Comparison of ENCODE assay signal across 17 cellular contexts in the genomic region with DNA sequence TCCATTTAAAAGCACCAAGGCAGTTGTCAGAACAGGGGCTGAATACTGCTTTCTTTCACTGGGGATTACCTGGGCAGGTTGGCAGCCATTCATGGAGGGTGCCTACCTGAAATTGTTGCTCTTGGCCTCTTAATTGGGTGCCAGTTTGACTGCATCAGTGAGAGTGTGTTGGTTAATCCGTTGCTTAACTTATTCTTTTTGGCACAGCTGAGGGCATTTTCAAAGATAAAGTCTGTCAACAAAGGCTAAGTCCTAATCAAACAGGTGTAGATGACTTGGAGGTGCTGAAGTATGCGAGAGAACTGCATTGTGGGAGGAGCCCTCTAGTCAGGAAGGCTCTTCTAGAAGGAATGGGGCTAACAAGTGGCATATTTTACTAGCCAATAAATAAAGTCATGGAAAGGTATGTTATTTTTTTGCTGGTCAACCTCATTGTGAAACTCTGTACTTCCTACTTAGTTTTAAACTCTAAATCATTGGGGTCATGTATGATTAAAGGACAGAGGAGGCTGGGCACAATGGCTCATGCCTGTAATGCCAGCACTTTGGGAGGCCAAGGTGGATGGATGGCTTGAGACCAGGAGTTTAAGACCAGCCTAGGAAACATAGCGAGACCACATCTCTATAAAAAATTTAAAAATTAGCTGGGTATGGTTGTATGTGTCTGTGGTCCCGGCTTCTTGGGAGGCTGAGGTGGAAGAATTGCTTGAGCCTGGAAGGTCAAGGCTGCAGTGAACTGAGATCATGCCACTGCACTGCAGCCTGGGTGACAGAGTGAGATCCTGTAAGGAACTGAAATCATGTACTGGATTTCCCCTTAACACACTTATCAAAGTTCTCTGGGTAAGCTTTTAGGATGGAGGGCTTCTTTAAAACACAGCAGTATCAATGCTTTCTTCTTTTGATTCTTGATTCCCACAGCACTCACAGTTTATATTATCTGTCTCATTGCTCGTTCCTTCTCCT.
DNase-seq lines count a peak whose midpoint lies in the region; ATAC-seq lines count a peak whose summit lies in the region.
"Had no signal": no experiment of that assay in that cellular context is flagged by ENCODE, and none has a peak within 500 bp of the region (broad histone marks: within the 10 kb centered on the region; RNA-seq: fewer than 3 reads in every experiment).

No MANE protein-coding gene starts in this region.

- H3K27ac Mint-ChIP-seq in dendritic cell treated with granulocyte-macrophage colony-stimulating factor and Interleukin-4, amounts not matched to agents 40 ng/mL and 50 ng/mL, for 4 days = peak overlapping the region; percentile 29
- H3K27ac Mint-ChIP-seq: activated CD4-positive, alpha-beta memory T cell treated with anti-CD3 and anti-CD28 coated beads, Interleukin-2, amount 10 ng/mL, durations not matched to agents 7 days and 5 days had no signal

- peaks cover 22% of the 10 kb centered on the region for H3K9me3 Mint-ChIP-seq in dendritic cell treated with granulocyte-macrophage colony-stimulating factor and Interleukin-4, amounts not matched to agents 40 ng/mL and 50 ng/mL, for 4 days

- no peak overlapping the region for H3K4me3 Mint-ChIP-seq in dendritic cell treated with granulocyte-macrophage colony-stimulating factor and Interleukin-4, amounts not matched to agents 40 ng/mL and 50 ng/mL, for 4 days
- H3K4me3 Mint-ChIP-seq: activated CD4-positive, alpha-beta memory T cell treated with anti-CD3 and anti-CD28 coated beads, Interleukin-2, amount 10 ng/mL, durations not matched to agents 7 days and 5 days had no signal

- H3K4me1 Mint-ChIP-seq in dendritic cell treated with granulocyte-macrophage colony-stimulating factor and Interleukin-4, amounts not matched to agents 40 ng/mL and 50 ng/mL, for 4 days (ENCODE audit: low read depth) = peaks cover 25% of the 10 kb centered on the region
- H3K4me1 Mint-ChIP-seq: activated CD4-positive, alpha-beta memory T cell treated with anti-CD3 and anti-CD28 coated beads, Interleukin-2, amount 10 ng/mL, durations not matched to agents 7 days and 5 days had no signal

- intact Hi-C loops in dendritic cell treated with granulocyte-macrophage colony-stimulating factor and Interleukin-4, amounts not matched to agents 40 ng/mL and 50 ng/mL, for 4 days (cut with micrococcal nuclease) = no loop called here

- H3K36me3 Mint-ChIP-seq in dendritic cell treated with granulocyte-macrophage colony-stimulating factor and Interleukin-4, amounts not matched to agents 40 ng/mL and 50 ng/mL, for 4 days (ENCODE audit: low read depth) = peaks cover 21% of the 10 kb centered on the region

- H3K27me3 Mint-ChIP-seq in dendritic cell treated with granulocyte-macrophage colony-stimulating factor and Interleukin-4, amounts not matched to agents 40 ng/mL and 50 ng/mL, for 4 days = no peaks in the 10 kb centered on the region
- H3K27me3 Mint-ChIP-seq: activated CD4-positive, alpha-beta memory T cell treated with anti-CD3 and anti-CD28 coated beads, Interleukin-2, amount 10 ng/mL, durations not matched to agents 7 days and 5 days had no signal

- ATAC-seq in GM19023 (IDR thresholded peaks at IDR 0.05; ENCODE audit: unreplicated experiment) (peak; percentile 63), HG02678 (IDR thresholded peaks at IDR 0.05; ENCODE audit: unreplicated experiment) (peak; percentile 74)

- DNase-seq in D341Med (ENCODE audit: low spot score) (no peak), NCI-H226 (no peak), NCI-H345 treated with DMSO at 0.1 percent for 48 hours (lab: John Stamatoyannopoulos, UW; ENCODE audit: unreplicated experiment) (no peak), glomerular visceral epithelial cell (ENCODE audit: extremely low spot score) (no peak)
- DNase-seq: activated CD4-positive, alpha-beta memory T cell treated with anti-CD3 and anti-CD28 coated beads, Interleukin-2, amount 10 ng/mL, durations not matched to agents 7 days and 5 days; activated CD4-positive, CD25-positive, alpha-beta regulatory T cell; activated gamma-delta T cell; activated T-cell treated with anti-CD3 and anti-CD28 coated beads for 4 hours; adrenal gland; dorsolateral prefrontal cortex; NCI-H1417; NCI-H69; stimulated activated naive CD4-positive, alpha-beta T cell treated with Interleukin-2 at 50 U/mL for 16 hours; T-helper 9 cell had no signal
